In the genomic region with DNA sequence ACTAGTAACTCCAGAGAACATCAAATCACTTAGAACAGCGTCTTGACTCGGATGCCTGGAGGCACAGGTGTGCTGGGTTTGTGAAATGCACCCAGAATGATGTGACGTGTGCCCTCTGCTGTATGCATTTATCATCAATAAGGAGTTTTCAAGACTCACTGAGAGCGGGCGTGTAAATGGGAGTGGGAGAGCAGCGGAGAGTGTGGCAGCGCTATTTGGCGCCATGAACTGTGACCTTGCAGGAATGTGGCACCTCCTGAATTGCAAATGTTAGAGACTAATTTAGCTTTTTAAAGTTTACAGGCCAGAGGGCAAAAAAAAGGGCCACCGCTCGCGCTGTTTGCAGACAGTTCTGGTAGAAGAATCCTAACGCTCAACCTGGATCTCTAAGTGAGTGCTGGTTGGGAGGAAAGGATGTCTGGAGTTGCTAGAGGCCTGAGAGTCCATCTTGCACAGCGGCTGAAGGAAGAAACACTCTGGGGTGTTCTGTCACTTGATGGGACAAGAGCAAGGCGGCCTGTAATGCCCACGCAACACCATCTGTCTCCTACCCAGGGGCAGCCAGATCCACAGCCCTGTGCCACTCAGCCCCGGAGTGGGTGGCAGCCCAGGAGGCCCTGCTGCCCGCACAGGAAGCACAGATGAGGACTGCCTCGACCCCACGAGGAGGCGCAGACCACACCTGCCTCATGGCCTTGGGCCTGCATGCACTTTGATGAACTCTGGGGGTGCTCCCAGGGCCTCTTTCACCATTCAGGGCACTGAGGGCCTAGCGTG, we compare ENCODE assay signal across 10 cellular contexts. TPM values are rescaled to one million over a fixed set of nuclear protein-coding genes. Genes with fewer than 3 reads are reported as not detected.
DNase-seq lines count a peak whose midpoint lies in the region; TF ChIP-seq lines count a peak whose summit lies in the region.
"Had no signal": no experiment of that assay in that cellular context is flagged by ENCODE, and none has a peak within 500 bp of the region (broad histone marks: within the 10 kb centered on the region; RNA-seq: fewer than 3 reads in every experiment).

No MANE protein-coding gene starts in this region.

- H4K20me1 ChIP-seq in BLaER1, result peaks cover 100% of the 10 kb centered on the region
- peaks cover 72% of the 10 kb centered on the region for H4K20me1 ChIP-seq in hepatocyte (ENCODE audit: insufficient read depth, poor library complexity, severe bottlenecking)

- CTCF ChIA-PET in A673 (lab: Charles Lee), result no interaction called here
- CTCF ChIA-PET in activated CD4-positive, alpha-beta memory T cell treated with anti-CD3 and anti-CD28 coated beads, Interleukin-2, amount 10 ng/mL, durations not matched to agents 7 days and 5 days (lab: Charles Lee), result interaction anchor here (2.7 kb wide), 1 partner anchor 9 kb away, joined by 20 read pairs; no protein-coding TSS in a partner anchor

- H3K27ac ChIP-seq in A673 (ENCODE audit: low read depth, low read length, poor library complexity, severe bottlenecking), result peak overlapping the region; percentile 8
- peak overlapping the region; percentile 49; the same call in 1 of the 2 replicates for H3K27ac ChIP-seq in BLaER1
- peak overlapping the region; percentile 82 for H3K27ac ChIP-seq in hepatocyte
- H3K27ac ChIP-seq: gastrocnemius medialis, thoracic aorta had no signal

- no peaks in the 10 kb centered on the region for H3K27me3 ChIP-seq in A673 (replicated peaks; ENCODE audit: insufficient read depth, low read depth, low read length, poor library complexity)
- no peaks in the 10 kb centered on the region for H3K27me3 ChIP-seq in BLaER1
- H3K27me3 ChIP-seq in hepatocyte, result no peaks in the 10 kb centered on the region
- H3K27me3 ChIP-seq: gastrocnemius medialis had no signal

- H3K79me2 ChIP-seq in hepatocyte, result peaks cover 91% of the 10 kb centered on the region

- POLR2A ChIA-PET in A673 (lab: Charles Lee; ENCODE audit: low non-redundant PET), result no interaction called here
- POLR2A ChIA-PET in activated CD4-positive, alpha-beta memory T cell treated with anti-CD3 and anti-CD28 coated beads, Interleukin-2, amount 10 ng/mL, durations not matched to agents 7 days and 5 days (lab: Charles Lee), result interaction anchor here (1.1 kb wide), 1 partner anchor 9 kb away, joined by 3 read pairs; no protein-coding TSS in a partner anchor

- H3K4me3 Mint-ChIP-seq in activated CD4-positive, alpha-beta memory T cell treated with anti-CD3 and anti-CD28 coated beads, Interleukin-2, amount 10 ng/mL, durations not matched to agents 7 days and 5 days, result no peak overlapping the region
- H3K4me3 Mint-ChIP-seq in osteocyte (ENCODE audit: unreplicated experiment), result no peak overlapping the region

- H3K4me3 ChIP-seq in A673 (ENCODE audit: low read depth, low read length, poor library complexity, severe bottlenecking) (no peak overlapping the region), BLaER1 (no peak overlapping the region), hepatocyte (no peak overlapping the region)
- H3K4me3 ChIP-seq: gastrocnemius medialis, thoracic aorta had no signal

- H3K9me3 Mint-ChIP-seq in activated CD4-positive, alpha-beta memory T cell treated with anti-CD3 and anti-CD28 coated beads, Interleukin-2, amount 10 ng/mL, durations not matched to agents 7 days and 5 days, result no peaks in the 10 kb centered on the region
- no peaks in the 10 kb centered on the region for H3K9me3 Mint-ChIP-seq in osteocyte (ENCODE audit: unreplicated experiment)

- H3K27ac Mint-ChIP-seq in activated CD4-positive, alpha-beta memory T cell treated with anti-CD3 and anti-CD28 coated beads, Interleukin-2, amount 10 ng/mL, durations not matched to agents 7 days and 5 days, result peak overlapping the region; percentile 70
- H3K27ac Mint-ChIP-seq in osteocyte (ENCODE audit: unreplicated experiment), result no peak overlapping the region

- H3K36me3 Mint-ChIP-seq in activated CD4-positive, alpha-beta memory T cell treated with anti-CD3 and anti-CD28 coated beads, Interleukin-2, amount 10 ng/mL, durations not matched to agents 7 days and 5 days (ENCODE audit: low read depth), result peaks cover 15% of the 10 kb centered on the region
- no peaks in the 10 kb centered on the region for H3K36me3 Mint-ChIP-seq in osteocyte (ENCODE audit: unreplicated experiment)

- no peak overlapping the region for H2AFZ ChIP-seq in hepatocyte

- no peaks in the 10 kb centered on the region for H3K9me2 ChIP-seq in hepatocyte (replicated peaks; ENCODE audit: insufficient read depth)

- H3K9ac ChIP-seq in BLaER1, result peak overlapping the region; percentile 50; the same call in 1 of the 2 replicates

- H3K36me3 ChIP-seq in A673 (ENCODE audit: insufficient read depth, low read length, poor library complexity, severe bottlenecking) (no peaks in the 10 kb centered on the region), BLaER1 (peaks cover 39% of the 10 kb centered on the region), hepatocyte (replicated peaks; ENCODE audit: insufficient read depth, low read depth) (no peaks in the 10 kb centered on the region)
- H3K36me3 ChIP-seq: gastrocnemius medialis, thoracic aorta had no signal

- WGBS in hepatocyte (ENCODE audit: low lambda C conversion rate, missing lambda C conversion rate), result 70% methylated on average over 21 of the region's 21 CpGs

- intact Hi-C loops in A673 (cut with micrococcal nuclease; ENCODE audit: unreplicated experiment), result no loop called here

- H3K4me2 ChIP-seq in BLaER1 (peak overlapping the region; percentile 22; the same call in 1 of the 2 replicates), hepatocyte (peak overlapping the region; percentile 56)

- TF ChIP-seq CTCF in A673 (conservative IDR thresholded peaks at IDR 0.05; ENCODE audit: low read depth, low read length) (no peak), hepatocyte (IDR thresholded peaks at IDR 0.05; ENCODE audit: poor library complexity) (peak; percentile 3), osteocyte (IDR thresholded peaks at IDR 0.05) (no peak)

- H3K27me3 Mint-ChIP-seq in activated CD4-positive, alpha-beta memory T cell treated with anti-CD3 and anti-CD28 coated beads, Interleukin-2, amount 10 ng/mL, durations not matched to agents 7 days and 5 days, result no peaks in the 10 kb centered on the region
- H3K27me3 Mint-ChIP-seq in osteocyte (ENCODE audit: unreplicated experiment), result no peaks in the 10 kb centered on the region

- DNase-seq in A673 (ENCODE audit: low spot score) (no peak), hepatocyte (ENCODE audit: low spot score) (no peak), osteocyte (ENCODE audit: extremely low spot score, unreplicated experiment) (no peak), A172 (ENCODE audit: low spot score) (no peak)
- no peak for DNase-seq in activated CD4-positive, alpha-beta memory T cell treated with anti-CD3 and anti-CD28 coated beads, Interleukin-2, amount 10 ng/mL, durations not matched to agents 7 days and 5 days
- DNase-seq in stimulated activated naive CD4-positive, alpha-beta T cell treated with Interleukin-2 at 50 U/mL for 16 hours (lab: John Stamatoyannopoulos, UW), result no peak
- DNase-seq: dermis blood vessel endothelial cell, gastrocnemius medialis had no signal

- BruUV-seq in A673 (replicated peaks; lab: Mats Ljungman, UMichigan), result no TSS peak

- H3K4me1 ChIP-seq in A673 (ENCODE audit: insufficient read depth, low read length, poor library complexity, severe bottlenecking) (peaks cover 51% of the 10 kb centered on the region), BLaER1 (peaks cover 97% of the 10 kb centered on the region), hepatocyte (ENCODE audit: insufficient read depth) (peaks cover 95% of the 10 kb centered on the region)

- H3K4me1 Mint-ChIP-seq in activated CD4-positive, alpha-beta memory T cell treated with anti-CD3 and anti-CD28 coated beads, Interleukin-2, amount 10 ng/mL, durations not matched to agents 7 days and 5 days, result peaks cover 82% of the 10 kb centered on the region
- H3K4me1 Mint-ChIP-seq in osteocyte (ENCODE audit: unreplicated experiment), result peaks cover 75% of the 10 kb centered on the region

- H3K9me3 ChIP-seq in A673 (ENCODE audit: low read depth, low read length, poor library complexity, severe bottlenecking), result no peaks in the 10 kb centered on the region
- H3K9me3 ChIP-seq in BLaER1, result no peaks in the 10 kb centered on the region
- no peaks in the 10 kb centered on the region for H3K9me3 ChIP-seq in hepatocyte (ENCODE audit: low read depth)
- H3K9me3 ChIP-seq: gastrocnemius medialis, thoracic aorta had no signal

RNA-seq across cellular contexts. Expression of gene RANBP3, which starts 19.7 kb away (rescaled TPM):
- total RNA-seq in A673 (2021) (126 and 130 TPM in 2 replicates), hepatocyte (51.0 and 78.1 TPM in 2 replicates), osteocyte (74.9 and 81.9 TPM in 2 replicates)
- 10 to 100 TPM; 78.1 to 85.1 TPM for total RNA-seq in activated CD4-positive, alpha-beta memory T cell treated with anti-CD3 and anti-CD28 coated beads, Interleukin-2, amount 10 ng/mL, durations not matched to agents 7 days and 5 days
- polyA plus RNA-seq in hepatocyte, result 10.4 and 16.4 TPM in 2 replicates
- 88.2 and 89.7 TPM in 2 replicates for total RNA-seq in A172 (2014; rRNA removed; shearing (Covaris generic))

RNA-seq across cellular contexts. Expression of gene CAPS, which starts 44.2 kb away (rescaled TPM):
- total RNA-seq in A673 (2021) (0.92 and 1.7 TPM in 2 replicates), hepatocyte (7.5 and 15.5 TPM in 2 replicates), osteocyte (14.4 and 15.6 TPM in 2 replicates)
- total RNA-seq in activated CD4-positive, alpha-beta memory T cell treated with anti-CD3 and anti-CD28 coated beads, Interleukin-2, amount 10 ng/mL, durations not matched to agents 7 days and 5 days, result 10 to 100 TPM; 11.8 to 12.5 TPM
- polyA plus RNA-seq in hepatocyte, result 17.8 and 23.1 TPM in 2 replicates
- 12.0 and 15.0 TPM in 2 replicates for total RNA-seq in A172 (2014; rRNA removed; shearing (Covaris generic))

RNA-seq across cellular contexts. Expression of gene VMAC, which starts 53.6 kb away (rescaled TPM):
- total RNA-seq in A673 (2021), result 0.67 and 1.7 TPM in 2 replicates
- 1 to 10 TPM; 7.6 to 7.9 TPM for total RNA-seq in activated CD4-positive, alpha-beta memory T cell treated with anti-CD3 and anti-CD28 coated beads, Interleukin-2, amount 10 ng/mL, durations not matched to agents 7 days and 5 days
- 4.3 and 5.9 TPM in 2 replicates for total RNA-seq in hepatocyte
- polyA plus RNA-seq in hepatocyte, result 3.1 and 4.5 TPM in 2 replicates
- total RNA-seq in osteocyte, result 10.0 and 10.7 TPM in 2 replicates
- total RNA-seq in A172 (2014; rRNA removed; shearing (Covaris generic)), result 3.0 and 3.2 TPM in 2 replicates

RNA-seq across cellular contexts. Expression of gene NDUFA11, which starts 54.7 kb away (rescaled TPM):
- total RNA-seq in A673 (2021) (290 and 298 TPM in 2 replicates), hepatocyte (158 and 171 TPM in 2 replicates), osteocyte (253 and 259 TPM in 2 replicates)
- total RNA-seq in activated CD4-positive, alpha-beta memory T cell treated with anti-CD3 and anti-CD28 coated beads, Interleukin-2, amount 10 ng/mL, durations not matched to agents 7 days and 5 days, result 100 to 1,000 TPM; 217 to 220 TPM
- 437 and 441 TPM in 2 replicates for polyA plus RNA-seq in hepatocyte
- total RNA-seq in A172 (2014; rRNA removed; shearing (Covaris generic)), result 208 and 242 TPM in 2 replicates

Comparison
In these comparisons a context has a peak if more than half of its experiments do, and no peak if none do; other contexts are left out.
1. H3K27ac ChIP-seq: peak in every context shown above with its lines; median percentile 82 in hepatocyte; 49 in BLaER1; 8 in A673.